Comparison of ENCODE assay signal across 11 cellular contexts in genomic region chr9:129898205-129898604, GRCh38.
DNase-seq lines count a peak whose midpoint lies in the region; ATAC-seq, FAIRE-seq and TF ChIP-seq lines count a peak whose summit lies in the region.
"Had no signal": no experiment of that assay in that cellular context is flagged by ENCODE, and none has a peak within 500 bp of the region (broad histone marks: within the 10 kb centered on the region; RNA-seq: fewer than 3 reads in every experiment).

No MANE protein-coding gene starts in this region.

- H3K4me1 ChIP-seq in CD8-positive, alpha-beta T cell (ENCODE audit: insufficient read depth, low read length) = peaks cover 27% of the 10 kb centered on the region
- peaks cover 0 to 5% of the 10 kb centered on the region in 2 experiments; a peak in 2 of 4 replicates for H3K4me1 ChIP-seq in HCT116 (ENCODE audit: control insufficient read depth in 1 of 2, insufficient read depth in 2 of 2, low read length in 2 of 2)
- H3K4me1 ChIP-seq in K562 (replicated peaks in 1 of 2; ENCODE audit: control insufficient read depth in 2 of 2, insufficient read depth in 2 of 2, low read length in 2 of 2) = peaks cover 6 to 10% of the 10 kb centered on the region in 2 experiments; a peak in 4 of 5 replicates
- H3K4me1 ChIP-seq in mesenchymal stem cell (ENCODE audit: control insufficient read depth, insufficient read depth, low read depth, low read length) = no peaks in the 10 kb centered on the region

- peaks cover 34% of the 10 kb centered on the region for H3K4me1 Mint-ChIP-seq in CD8-positive, alpha-beta T cell (ENCODE audit: low read depth)

- no peak overlapping the region for H3K4me3 ChIP-seq in CD8-positive, alpha-beta T cell (ENCODE audit: low read depth, low read length)
- H3K4me3 ChIP-seq in HCT116 (replicated peaks in 1 of 2; ENCODE audit: low read depth in 1 of 2, low read length in 2 of 2) = no peak overlapping the region
- no peak overlapping the region for H3K4me3 ChIP-seq in K562
- H3K4me3 ChIP-seq in mesenchymal stem cell (ENCODE audit: insufficient read depth in 1 of 2, low read depth in 1 of 2, low read length in 2 of 2) = no peak overlapping the region
- H3K4me3 ChIP-seq: tibial artery had no signal

- no peak for TF ChIP-seq CTCF in CD8-positive, alpha-beta T cell (IDR thresholded peaks at IDR 0.05)
- TF ChIP-seq CTCF in HCT116 (IDR thresholded peaks at IDR 0.05 in 2 of 3, conservative IDR thresholded peaks at IDR 0.05 in 1 of 3; ENCODE audit: borderline replicate concordance in 1 of 3, insufficient read depth in 1 of 3, low read depth in 2 of 3, low read length in 2 of 3) (no peak), K562 (IDR thresholded peaks at IDR 0.05 in 2 of 3, conservative IDR thresholded peaks at IDR 0.05 in 1 of 3; ENCODE audit: insufficient read depth in 2 of 3, low read depth in 1 of 3, low read length in 3 of 3) (peak in 1 of 3 experiments; percentile 41; a peak in 2 of 6 replicates)

- H3K9ac ChIP-seq in HCT116 (ENCODE audit: low read length) (no peak overlapping the region), K562 (ENCODE audit: insufficient read depth in 1 of 2, low read depth in 2 of 2, low read length in 2 of 2) (no peak overlapping the region), mesenchymal stem cell (ENCODE audit: low read length) (no peak overlapping the region)

- BruUV-seq in HCT116 (replicated peaks; lab: Mats Ljungman, UMichigan) (no TSS peak), K562 (replicated peaks; lab: Mats Ljungman, UMichigan) (no TSS peak)

- H3K27ac ChIP-seq in CD8-positive, alpha-beta T cell (ENCODE audit: low read depth, low read length) = no peak overlapping the region
- no peak overlapping the region for H3K27ac ChIP-seq in HCT116 (ENCODE audit: low read depth, low read length)
- no peak overlapping the region for H3K27ac ChIP-seq in K562 (ENCODE audit: extremely low read depth, low read depth, low read length)
- H3K27ac ChIP-seq in mesenchymal stem cell (ENCODE audit: low read length, poor library complexity, severe bottlenecking) = no peak overlapping the region
- H3K27ac ChIP-seq: tibial artery had no signal

- no peaks in the 10 kb centered on the region for H3K9me3 ChIP-seq in CD8-positive, alpha-beta T cell (ENCODE audit: low read length)
- H3K9me3 ChIP-seq in HCT116 (ENCODE audit: control insufficient read depth in 1 of 2, insufficient read depth in 1 of 2, low read depth in 1 of 2, low read length in 2 of 2) = no peaks in the 10 kb centered on the region
- H3K9me3 ChIP-seq in K562 (replicated peaks; ENCODE audit: control insufficient read depth, insufficient read depth, low read depth, low read length) = 0 out of 2 replicates have a peak, but pooled peaks cover 1% of the 10 kb centered on the region
- no peaks in the 10 kb centered on the region for H3K9me3 ChIP-seq in mesenchymal stem cell (ENCODE audit: control insufficient read depth, low read length)
- H3K9me3 ChIP-seq: tibial artery had no signal

- TF ChIP-seq EP300 in K562 (IDR thresholded peaks at IDR 0.05; ENCODE audit: low read length) = no peak

- ATAC-seq in CD8-positive, alpha-beta T cell = no peak
- peak; percentile 59; the same call in 1 of the 2 replicates for ATAC-seq in HCT116
- no peak for ATAC-seq in K562
- ATAC-seq in GM21723 (IDR thresholded peaks at IDR 0.05; ENCODE audit: unreplicated experiment) = no peak
- ATAC-seq in HG03571 (IDR thresholded peaks at IDR 0.05; ENCODE audit: unreplicated experiment) = no peak

- H2AFZ ChIP-seq in HCT116 (ENCODE audit: low read depth, low read length, poor library complexity, severe bottlenecking) (no peak overlapping the region), K562 (ENCODE audit: low read depth, low read length) (no peak overlapping the region), mesenchymal stem cell (ENCODE audit: low read depth, low read length) (no peak overlapping the region)

- H3K4ac ChIP-seq in mesenchymal stem cell (ENCODE audit: low read depth in 1 of 2, low read length in 2 of 2) = no peak overlapping the region

- H4K8ac ChIP-seq in mesenchymal stem cell (ENCODE audit: low read length) = no peak overlapping the region

- H3K9me2 ChIP-seq in HCT116 (ENCODE audit: insufficient read depth) = no peaks in the 10 kb centered on the region

- H3K4me2 ChIP-seq in HCT116 (ENCODE audit: low read length) (no peak overlapping the region), K562 (ENCODE audit: insufficient read depth, low read length) (no peak overlapping the region), mesenchymal stem cell (ENCODE audit: low read length, poor library complexity, severe bottlenecking) (no peak overlapping the region)

- no peaks in the 10 kb centered on the region for H3K27me3 ChIP-seq in CD8-positive, alpha-beta T cell (ENCODE audit: insufficient read depth, low read length)
- no peaks in the 10 kb centered on the region for H3K27me3 ChIP-seq in HCT116 (ENCODE audit: insufficient read depth, low read length)
- no peaks in the 10 kb centered on the region for H3K27me3 ChIP-seq in K562 (ENCODE audit: control insufficient read depth in 2 of 2, insufficient read depth in 2 of 2, low read length in 2 of 2)
- no peaks in the 10 kb centered on the region for H3K27me3 ChIP-seq in mesenchymal stem cell (ENCODE audit: control insufficient read depth in 1 of 2, insufficient read depth in 1 of 2, low read length in 2 of 2)
- H3K27me3 ChIP-seq: tibial artery had no signal

- in situ Hi-C loops in K562 (cut with MboI) = no loop called here

- no peaks in the 10 kb centered on the region for H3K79me1 ChIP-seq in mesenchymal stem cell (replicated peaks; ENCODE audit: low read length, poor library complexity, severe bottlenecking)

- peak; percentile 35 for FAIRE-seq in K562 (lab: Jason Lieb, UNC)

- no peak overlapping the region for H2BK12ac ChIP-seq in mesenchymal stem cell (ENCODE audit: low read length in 2 of 2)

- no peaks in the 10 kb centered on the region for H4K20me1 ChIP-seq in HCT116 (ENCODE audit: insufficient read depth)
- no peaks in the 10 kb centered on the region for H4K20me1 ChIP-seq in K562 (replicated peaks; ENCODE audit: control insufficient read depth, insufficient read depth, low read length)

- H3K27ac Mint-ChIP-seq in CD8-positive, alpha-beta T cell = peak overlapping the region; percentile 84

- H3K14ac ChIP-seq in mesenchymal stem cell (ENCODE audit: low read length in 2 of 2) = no peak overlapping the region

- no peaks in the 10 kb centered on the region for H3K9me1 ChIP-seq in K562 (ENCODE audit: control insufficient read depth, insufficient read depth, low read length)

- no peak overlapping the region for H4K91ac ChIP-seq in mesenchymal stem cell (ENCODE audit: low read length)

- H2BK15ac ChIP-seq in mesenchymal stem cell (ENCODE audit: low read depth, poor library complexity, severe bottlenecking) = no peak overlapping the region

- no peaks in the 10 kb centered on the region for H3K79me2 ChIP-seq in HCT116 (ENCODE audit: insufficient read depth, low read length)
- no peaks in the 10 kb centered on the region for H3K79me2 ChIP-seq in K562 (ENCODE audit: control insufficient read depth, insufficient read depth, low read length)

- H3K4me3 Mint-ChIP-seq in CD8-positive, alpha-beta T cell = no peak overlapping the region

- no peak overlapping the region for H3K18ac ChIP-seq in mesenchymal stem cell (ENCODE audit: low read depth in 1 of 2, low read length in 2 of 2)

- TF ChIP-seq POLR2A in HCT116 (IDR thresholded peaks at IDR 0.05; ENCODE audit: borderline replicate concordance, extremely low read depth, insufficient read depth, insufficient read length) (no peak), K562 (conservative IDR thresholded peaks at IDR 0.05) (no peak)

- peaks cover 89% of the 10 kb centered on the region for H3K36me3 Mint-ChIP-seq in CD8-positive, alpha-beta T cell

- H3K23ac ChIP-seq in mesenchymal stem cell (ENCODE audit: low read length in 2 of 2) = no peak overlapping the region

- POLR2A ChIA-PET in CD8-positive, alpha-beta T cell (lab: Charles Lee) = interaction anchor here (1.1 to 1.5 kb wide), 3 partner anchors 10 to 68 kb away, joined by 3 to 4 read pairs (median 4); no protein-coding TSS in a partner anchor
- POLR2A ChIA-PET in HCT116 (lab: Charles Lee) (no interaction called here), K562 (lab: Yijun Ruan, JAX) (interaction anchor here (1.1 to 2.2 kb wide), 2 partner anchors 11 to 12 kb away, joined by 7 to 8 read pairs; no protein-coding TSS in a partner anchor)

- CTCF ChIA-PET in CD8-positive, alpha-beta T cell (lab: Charles Lee) = interaction anchor here (0.6 to 1.4 kb wide), 4 partner anchors 9 to 209 kb away, joined by 3 to 4 read pairs (median 4); no protein-coding TSS in a partner anchor
- CTCF ChIA-PET in HCT116 (lab: Charles Lee) = no interaction called here
- CTCF ChIA-PET in K562 (lab: Yijun Ruan, JAX; ENCODE audit: low intra/inter-chr PET ratio) = no interaction called here

- intact Hi-C loops in CD8-positive, alpha-beta T cell (cut with DNase I, micrococcal nuclease) = no loop called here
- intact Hi-C loops in HCT116 (cut with micrococcal nuclease) = no loop called here
- intact Hi-C loops in K562 (cut with micrococcal nuclease) = no loop called here

- 65% methylated on average over 7 of the region's 7 CpGs for WGBS in K562 (ENCODE audit: insufficient coverage, low coverage, missing lambda C conversion rate)
- 88% methylated on average over 6 of the region's 7 CpGs for WGBS in mesenchymal stem cell

- no peak overlapping the region for H2AK5ac ChIP-seq in mesenchymal stem cell (ENCODE audit: low read length, severe bottlenecking)

- DNase-seq in CD8-positive, alpha-beta T cell = no peak
- no peak for DNase-seq in HCT116 (ENCODE audit: low read depth, low spot score)
- DNase-seq in K562 (ENCODE audit: extremely low read depth in 1 of 4, low spot score in 3 of 4) = peak in 2 of 4 experiments; percentile 21 to 27
- DNase-seq in mesenchymal stem cell = peak; percentile 31
- DNase-seq in NCI-H1436 (lab: John Stamatoyannopoulos, UW) = no peak
- DNase-seq: central memory CD4-positive, alpha-beta T cell; NCI-H1436 treated with DMSO at 0.1 percent for 48 hours; stimulated activated CD4-positive, alpha-beta T cell treated with anti-CD3 and anti-CD28 coated beads, Interleukin-4, amount 100 ng/mL, for 1 hour had no signal

- no peak overlapping the region for H2BK120ac ChIP-seq in mesenchymal stem cell (ENCODE audit: low read depth, low read length)

- no peak for TF ChIP-seq RAD21 in HCT116 (IDR thresholded peaks at IDR 0.05; ENCODE audit: low read depth)
- TF ChIP-seq RAD21 in K562 (CRISPR knock-in tag; conservative IDR thresholded peaks at IDR 0.05 in 1 of 2, IDR thresholded peaks at IDR 0.05 in 1 of 2) = peak in 1 of 2 experiments; percentile 27; a peak in 1 of 4 replicates

- H2BK5ac ChIP-seq in mesenchymal stem cell (ENCODE audit: low read depth, low read length, poor library complexity, severe bottlenecking) = no peak overlapping the region

- H3K27me3 Mint-ChIP-seq in CD8-positive, alpha-beta T cell (ENCODE audit: low read depth) = no peaks in the 10 kb centered on the region

- RAD21 ChIA-PET in HCT116 (lab: Charles Lee; ENCODE audit: low non-redundant PET in 1 of 2, low total read pairs in 2 of 2, uncharacterized antibody in 2 of 2, unreplicated experiment in 2 of 2) = no interaction called here

- H3K9me3 Mint-ChIP-seq in CD8-positive, alpha-beta T cell = no peaks in the 10 kb centered on the region

- peaks cover 35% of the 10 kb centered on the region for H3K36me3 ChIP-seq in CD8-positive, alpha-beta T cell (ENCODE audit: insufficient read depth, low read length)
- H3K36me3 ChIP-seq in HCT116 (ENCODE audit: control insufficient read depth in 1 of 2, insufficient read depth in 2 of 2, low read length in 2 of 2) (no peaks in the 10 kb centered on the region; a peak in 1 of 4 replicates), K562 (ENCODE audit: control insufficient read depth, insufficient read depth, low read length) (no peaks in the 10 kb centered on the region), mesenchymal stem cell (ENCODE audit: control insufficient read depth in 1 of 2, insufficient read depth in 2 of 2, low read depth in 1 of 2, low read length in 2 of 2) (peaks cover 9 to 69% of the 10 kb centered on the region in 2 experiments)
